Comparison of ENCODE assay signal across 8 cellular contexts in genomic region chrX:102599084-102599949, GRCh38. TPM values are rescaled to one million over a fixed set of nuclear protein-coding genes. Genes with fewer than 3 reads are reported as not detected.
DNase-seq lines count a peak whose midpoint lies in the region; ATAC-seq and TF ChIP-seq lines count a peak whose summit lies in the region.

Gene ARMCX5, plus strand, starts transcription at chrX:102599515. Its CDS starts 2,627 bp downstream, at chrX:102602142.

- H3K9ac ChIP-seq in BLaER1, result peak within 1 kb of the TSS; percentile 79

- no peaks in the 10 kb centered on the region for H4K20me1 ChIP-seq in BLaER1

- peak within 1 kb of the TSS; percentile 99 for H3K4me3 Mint-ChIP-seq in activated CD4-positive, alpha-beta memory T cell treated with anti-CD3 and anti-CD28 coated beads for 36 hours

- peak; percentile 91 for ATAC-seq in GM19351 (IDR thresholded peaks at IDR 0.05; ENCODE audit: unreplicated experiment)
- peak; percentile 80 for ATAC-seq in HG03469 (IDR thresholded peaks at IDR 0.05; ENCODE audit: unreplicated experiment)
- peak; percentile 98 for ATAC-seq in lower lobe of right lung

- H3K9me3 Mint-ChIP-seq in activated CD4-positive, alpha-beta memory T cell treated with anti-CD3 and anti-CD28 coated beads for 36 hours, result no peaks in the 10 kb centered on the region

- intact Hi-C loops in activated CD4-positive, alpha-beta memory T cell treated with anti-CD3 and anti-CD28 coated beads for 36 hours (cut with micrococcal nuclease), result loop anchor here (1.0 to 10.0 kb wide), 3 partner anchors 59 to 170 kb away; partner anchors contain the start of gene GPRASP2
- intact Hi-C loops in lower lobe of right lung (cut with DNase I), result no loop called here

- CTCF ChIA-PET in activated CD4-positive, alpha-beta memory T cell treated with anti-CD3 and anti-CD28 coated beads for 36 hours (lab: Charles Lee), result interaction anchor here (0.6 kb wide), 2 partner anchors 61 to 446 kb away, joined by 3 read pairs; no protein-coding TSS in a partner anchor

- H3K4me1 ChIP-seq in BLaER1, result peaks cover 20% of the 10 kb centered on the region
- H3K4me1 ChIP-seq in lower lobe of right lung, result no peaks in the 10 kb centered on the region

- no peaks in the 10 kb centered on the region for H3K27me3 ChIP-seq in BLaER1
- H3K27me3 ChIP-seq in lower lobe of right lung (ENCODE audit: low read depth), result no peaks in the 10 kb centered on the region

- H3K4me3 ChIP-seq in BLaER1 (peak within 1 kb of the TSS; percentile 71), lower lobe of right lung (peak within 1 kb of the TSS; percentile 64)

- H3K27ac ChIP-seq in BLaER1, result peak within 1 kb of the TSS; percentile 80
- peak within 1 kb of the TSS; percentile 76 for H3K27ac ChIP-seq in lower lobe of right lung

- H3K9me3 ChIP-seq in BLaER1 (0 out of 2 replicates have a peak, but pooled peaks cover 6% of the 10 kb centered on the region), lower lobe of right lung (no peaks in the 10 kb centered on the region)

- H3K27ac Mint-ChIP-seq in activated CD4-positive, alpha-beta memory T cell treated with anti-CD3 and anti-CD28 coated beads for 36 hours, result peak within 1 kb of the TSS; percentile 93

- H3K27me3 Mint-ChIP-seq in activated CD4-positive, alpha-beta memory T cell treated with anti-CD3 and anti-CD28 coated beads for 36 hours, result no peaks in the 10 kb centered on the region

- peak within 1 kb of the TSS; percentile 64 for H3K4me2 ChIP-seq in BLaER1

- peaks cover 11% of the 10 kb centered on the region for H3K36me3 ChIP-seq in BLaER1
- no peaks in the 10 kb centered on the region for H3K36me3 ChIP-seq in lower lobe of right lung

- DNase-seq in NCI-H69 (lab: John Stamatoyannopoulos, UW) (peak; percentile 95), lower lobe of right lung (peak; percentile 78)
- DNase-seq in activated CD4-positive, alpha-beta memory T cell treated with anti-CD3 and anti-CD28 coated beads for 36 hours, result peak; percentile 76
- DNase-seq in effector CD4-positive, alpha-beta T cell, result peak; percentile 53
- peak; percentile 41 to 52 for DNase-seq in stimulated activated CD4-positive, alpha-beta T cell treated with anti-CD3 and anti-CD28 coated beads, Interleukin-4, amount 100 ng/mL, for 48 hours (ENCODE audit: low read depth in 2 of 2)

- POLR2A ChIA-PET in activated CD4-positive, alpha-beta memory T cell treated with anti-CD3 and anti-CD28 coated beads for 36 hours (lab: Charles Lee), result interaction anchor here (0.8 to 1.4 kb wide), 3 partner anchors 38 to 668 kb away, joined by 3 to 4 read pairs (median 3); partner anchors contain the start of genes BEX5 and ZMAT1

- H3K36me3 Mint-ChIP-seq in activated CD4-positive, alpha-beta memory T cell treated with anti-CD3 and anti-CD28 coated beads for 36 hours, result peaks cover 6% of the 10 kb centered on the region

- H3K4me1 Mint-ChIP-seq in activated CD4-positive, alpha-beta memory T cell treated with anti-CD3 and anti-CD28 coated beads for 36 hours (ENCODE audit: low read depth), result peaks cover 30% of the 10 kb centered on the region

- no peak for TF ChIP-seq CTCF in lower lobe of right lung (IDR thresholded peaks at IDR 0.05)

RNA-seq across cellular contexts. Expression of gene ARMCX5, which starts in this region (rescaled TPM):
- total RNA-seq in activated CD4-positive, alpha-beta memory T cell treated with anti-CD3 and anti-CD28 coated beads for 36 hours, result 10 to 100 TPM in 1 of 2 experiments, 1 to 10 TPM in 1; 7.5 to 10.0 TPM
- total RNA-seq in lower lobe of right lung, result 11.3 TPM

Comparison
In these comparisons a context has a peak if more than half of its experiments do, and no peak if none do; other contexts are left out.
1. Peak in every context shown above with its lines: DNase-seq, ATAC-seq, H3K4me3 ChIP-seq and H3K27ac ChIP-seq.